Comparison of ENCODE assay signal across 1 cellular context in the genomic region with DNA sequence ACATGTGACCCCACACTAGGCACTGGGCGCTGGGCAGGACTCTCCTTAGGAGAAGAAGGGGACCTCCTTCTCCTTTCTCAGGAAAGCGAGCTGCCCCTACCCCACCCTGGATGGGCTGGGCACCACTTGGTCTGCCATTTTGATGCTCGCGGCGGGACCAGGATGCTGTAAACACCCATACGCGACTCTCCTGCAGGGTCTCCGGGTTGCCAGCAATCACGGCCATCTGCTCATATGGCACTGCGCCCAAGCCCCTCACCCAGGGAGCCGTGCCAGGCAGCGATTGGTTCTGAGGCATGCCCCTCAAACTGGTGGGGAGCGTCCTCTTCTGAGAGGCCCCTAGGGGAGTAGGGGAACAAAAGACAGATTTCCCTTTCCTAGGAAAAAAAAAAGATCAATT.
TF ChIP-seq lines count a peak whose summit lies in the region.

No MANE protein-coding gene starts in this region.

TF ChIP-seq in GM23338, 12 proteins besides CTCF, POLR2A, EP300 and RAD21 (continued from another document):
- TF ChIP-seq, protein P1, sequence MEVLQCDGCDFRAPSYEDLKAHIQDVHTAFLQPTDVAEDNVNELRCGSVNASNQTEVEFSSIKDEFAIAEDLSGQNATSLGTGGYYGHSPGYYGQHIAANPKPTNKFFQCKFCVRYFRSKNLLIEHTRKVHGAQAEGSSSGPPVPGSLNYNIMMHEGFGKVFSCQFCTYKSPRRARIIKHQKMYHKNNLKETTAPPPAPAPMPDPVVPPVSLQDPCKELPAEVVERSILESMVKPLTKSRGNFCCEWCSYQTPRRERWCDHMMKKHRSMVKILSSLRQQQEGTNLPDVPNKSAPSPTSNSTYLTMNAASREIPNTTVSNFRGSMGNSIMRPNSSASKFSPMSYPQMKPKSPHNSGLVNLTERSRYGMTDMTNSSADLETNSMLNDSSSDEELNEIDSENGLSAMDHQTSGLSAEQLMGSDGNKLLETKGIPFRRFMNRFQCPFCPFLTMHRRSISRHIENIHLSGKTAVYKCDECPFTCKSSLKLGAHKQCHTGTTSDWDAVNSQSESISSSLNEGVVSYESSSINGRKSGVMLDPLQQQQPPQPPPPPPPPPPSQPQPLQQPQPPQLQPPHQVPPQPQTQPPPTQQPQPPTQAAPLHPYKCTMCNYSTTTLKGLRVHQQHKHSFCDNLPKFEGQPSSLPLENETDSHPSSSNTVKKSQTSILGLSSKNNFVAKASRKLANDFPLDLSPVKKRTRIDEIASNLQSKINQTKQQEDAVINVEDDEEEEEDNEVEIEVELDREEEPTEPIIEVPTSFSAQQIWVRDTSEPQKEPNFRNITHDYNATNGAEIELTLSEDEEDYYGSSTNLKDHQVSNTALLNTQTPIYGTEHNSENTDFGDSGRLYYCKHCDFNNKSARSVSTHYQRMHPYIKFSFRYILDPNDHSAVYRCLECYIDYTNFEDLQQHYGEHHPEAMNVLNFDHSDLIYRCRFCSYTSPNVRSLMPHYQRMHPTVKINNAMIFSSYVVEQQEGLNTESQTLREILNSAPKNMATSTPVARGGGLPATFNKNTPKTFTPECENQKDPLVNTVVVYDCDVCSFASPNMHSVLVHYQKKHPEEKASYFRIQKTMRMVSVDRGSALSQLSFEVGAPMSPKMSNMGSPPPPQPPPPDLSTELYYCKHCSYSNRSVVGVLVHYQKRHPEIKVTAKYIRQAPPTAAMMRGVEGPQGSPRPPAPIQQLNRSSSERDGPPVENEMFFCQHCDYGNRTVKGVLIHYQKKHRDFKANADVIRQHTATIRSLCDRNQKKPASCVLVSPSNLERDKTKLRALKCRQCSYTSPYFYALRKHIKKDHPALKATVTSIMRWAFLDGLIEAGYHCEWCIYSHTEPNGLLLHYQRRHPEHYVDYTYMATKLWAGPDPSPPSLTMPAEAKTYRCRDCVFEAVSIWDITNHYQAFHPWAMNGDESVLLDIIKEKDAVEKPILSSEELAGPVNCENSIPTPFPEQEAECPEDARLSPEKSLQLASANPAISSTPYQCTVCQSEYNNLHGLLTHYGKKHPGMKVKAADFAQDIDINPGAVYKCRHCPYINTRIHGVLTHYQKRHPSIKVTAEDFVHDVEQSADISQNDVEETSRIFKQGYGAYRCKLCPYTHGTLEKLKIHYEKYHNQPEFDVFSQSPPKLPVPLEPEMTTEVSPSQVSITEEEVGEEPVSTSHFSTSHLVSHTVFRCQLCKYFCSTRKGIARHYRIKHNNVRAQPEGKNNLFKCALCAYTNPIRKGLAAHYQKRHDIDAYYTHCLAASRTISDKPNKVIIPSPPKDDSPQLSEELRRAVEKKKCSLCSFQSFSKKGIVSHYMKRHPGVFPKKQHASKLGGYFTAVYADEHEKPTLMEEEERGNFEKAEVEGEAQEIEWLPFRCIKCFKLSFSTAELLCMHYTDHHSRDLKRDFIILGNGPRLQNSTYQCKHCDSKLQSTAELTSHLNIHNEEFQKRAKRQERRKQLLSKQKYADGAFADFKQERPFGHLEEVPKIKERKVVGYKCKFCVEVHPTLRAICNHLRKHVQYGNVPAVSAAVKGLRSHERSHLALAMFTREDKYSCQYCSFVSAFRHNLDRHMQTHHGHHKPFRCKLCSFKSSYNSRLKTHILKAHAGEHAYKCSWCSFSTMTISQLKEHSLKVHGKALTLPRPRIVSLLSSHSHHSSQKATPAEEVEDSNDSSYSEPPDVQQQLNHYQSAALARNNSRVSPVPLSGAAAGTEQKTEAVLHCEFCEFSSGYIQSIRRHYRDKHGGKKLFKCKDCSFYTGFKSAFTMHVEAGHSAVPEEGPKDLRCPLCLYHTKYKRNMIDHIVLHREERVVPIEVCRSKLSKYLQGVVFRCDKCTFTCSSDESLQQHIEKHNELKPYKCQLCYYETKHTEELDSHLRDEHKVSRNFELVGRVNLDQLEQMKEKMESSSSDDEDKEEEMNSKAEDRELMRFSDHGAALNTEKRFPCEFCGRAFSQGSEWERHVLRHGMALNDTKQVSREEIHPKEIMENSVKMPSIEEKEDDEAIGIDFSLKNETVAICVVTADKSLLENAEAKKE (CRISPR knock-in tag; IDR thresholded peaks at IDR 0.05): no peak
- TF ChIP-seq EZH2 (IDR thresholded peaks at IDR 0.05; ENCODE audit: low read depth, unreplicated experiment): no peak
